ENCODE assay signal across 14 cellular contexts in genomic region chr6:135196739-135197510, GRCh38. TPM values are rescaled to one million over a fixed set of nuclear protein-coding genes. Genes with fewer than 3 reads are reported as not detected.
DNase-seq lines count a peak whose midpoint lies in the region; ATAC-seq and TF ChIP-seq lines count a peak whose summit lies in the region.
"Had no signal": no experiment of that assay in that cellular context is flagged by ENCODE, and none has a peak within 500 bp of the region (broad histone marks: within the 10 kb centered on the region; RNA-seq: fewer than 3 reads in every experiment).

No MANE protein-coding gene starts in this region.

- H3K27me3 ChIP-seq in PC-9 (ENCODE audit: insufficient read depth, low read depth): no peaks in the 10 kb centered on the region
- H3K27me3 ChIP-seq: colonic mucosa had no signal

- no peaks in the 10 kb centered on the region for H3K9me2 ChIP-seq in PC-9 (ENCODE audit: insufficient read depth)

- no peaks in the 10 kb centered on the region for H3K79me2 ChIP-seq in PC-9 (ENCODE audit: low read depth)

- peak; percentile 80 to 85 for ATAC-seq in activated T-cell treated with anti-CD3 and anti-CD28 coated beads, Interleukin-2, amount 50 U/mL, for 4 hours
- peak; percentile 48 for ATAC-seq in HG03565 (IDR thresholded peaks at IDR 0.05; ENCODE audit: unreplicated experiment)

- DNase-seq in activated T-cell treated with anti-CD3 and anti-CD28 coated beads, Interleukin-2, amount 50 U/mL, for 4 hours: no peak
- DNase-seq in activated T-cell treated with anti-CD3 and anti-CD28 coated beads, Interleukin-2, amount 50 U/mL, for 1 hour: no peak
- peak; percentile 34 for DNase-seq in stimulated activated CD4-positive, alpha-beta T cell treated with anti-CD3 and anti-CD28 coated beads, Interleukin-4, amount 100 ng/mL, for 24 hours
- DNase-seq in PC-9: no peak
- DNase-seq in GM03348 (ENCODE audit: low spot score): no peak
- DNase-seq in iPS-NIHi11 (ENCODE audit: low spot score): no peak
- DNase-seq: amygdala, colonic mucosa, occipital lobe, SHP77, T-helper 9 cell had no signal

- POLR2A ChIA-PET in PC-9 (lab: Charles Lee; ENCODE audit: unreplicated experiment): no interaction called here

- BruUV-seq in PC-9 (replicated peaks; lab: Mats Ljungman, UMichigan): no TSS peak

- no peak overlapping the region for H3K4me2 ChIP-seq in PC-9

- TF ChIP-seq CTCF in PC-9 (conservative IDR thresholded peaks at IDR 0.05): no peak

- H3K4me1 ChIP-seq in PC-9 (replicated peaks; ENCODE audit: insufficient read depth): no peaks in the 10 kb centered on the region
- H3K4me1 ChIP-seq: colonic mucosa had no signal

- H3F3A ChIP-seq in PC-9 (ENCODE audit: insufficient read depth, low read depth): no peaks in the 10 kb centered on the region

- H3K27ac Mint-ChIP-seq in activated naive CD4-positive, alpha-beta T cell treated with anti-CD3 and anti-CD28 coated beads, Interleukin-2, amount 50 U/mL, for 24 hours: peak overlapping the region; percentile 78

- H3K4me3 ChIP-seq in PC-9: no peak overlapping the region
- H3K4me3 ChIP-seq: colonic mucosa had no signal

- no peaks in the 10 kb centered on the region for H3K36me3 ChIP-seq in PC-9 (ENCODE audit: low read depth)

- H4K20me1 ChIP-seq in PC-9 (ENCODE audit: insufficient read depth): no peaks in the 10 kb centered on the region

- H3K27ac ChIP-seq in PC-9: no peak overlapping the region
- H3K27ac ChIP-seq: colonic mucosa, epithelial cell of prostate had no signal

- H3K27me3 Mint-ChIP-seq in activated T-cell treated with anti-CD3 and anti-CD28 coated beads, Interleukin-2, amount 50 U/mL, for 4 hours (ENCODE audit: low read depth): no peaks in the 10 kb centered on the region
- H3K27me3 Mint-ChIP-seq in activated naive CD4-positive, alpha-beta T cell treated with anti-CD3 and anti-CD28 coated beads, Interleukin-2, amount 50 U/mL, for 24 hours: no peaks in the 10 kb centered on the region

- H2AFZ ChIP-seq in PC-9: no peak overlapping the region

- no peaks in the 10 kb centered on the region for H3K9me3 Mint-ChIP-seq in activated T-cell treated with anti-CD3 and anti-CD28 coated beads, Interleukin-2, amount 50 U/mL, for 4 hours
- H3K9me3 Mint-ChIP-seq in activated naive CD4-positive, alpha-beta T cell treated with anti-CD3 and anti-CD28 coated beads, Interleukin-2, amount 50 U/mL, for 24 hours: no peaks in the 10 kb centered on the region

- H3K4me3 Mint-ChIP-seq in activated T-cell treated with anti-CD3 and anti-CD28 coated beads, Interleukin-2, amount 50 U/mL, for 4 hours: peak overlapping the region; percentile 4
- H3K4me3 Mint-ChIP-seq in activated naive CD4-positive, alpha-beta T cell treated with anti-CD3 and anti-CD28 coated beads, Interleukin-2, amount 50 U/mL, for 24 hours: peak overlapping the region; percentile 19

- H3K4me1 Mint-ChIP-seq in activated T-cell treated with anti-CD3 and anti-CD28 coated beads, Interleukin-2, amount 50 U/mL, for 4 hours (ENCODE audit: low read depth): peaks cover 17% of the 10 kb centered on the region
- H3K4me1 Mint-ChIP-seq in activated naive CD4-positive, alpha-beta T cell treated with anti-CD3 and anti-CD28 coated beads, Interleukin-2, amount 50 U/mL, for 24 hours: peaks cover 24% of the 10 kb centered on the region

- intact Hi-C loops in PC-9 (cut with micrococcal nuclease; ENCODE audit: unreplicated experiment): no loop called here

- no peaks in the 10 kb centered on the region for H3K9me3 ChIP-seq in PC-9 (ENCODE audit: insufficient read depth, low read depth)
- H3K9me3 ChIP-seq: colonic mucosa had no signal

- CTCF ChIA-PET in PC-9 (lab: Charles Lee): no interaction called here

- peaks cover 34% of the 10 kb centered on the region for H3K36me3 Mint-ChIP-seq in activated T-cell treated with anti-CD3 and anti-CD28 coated beads, Interleukin-2, amount 50 U/mL, for 4 hours (ENCODE audit: insufficient read depth)
- peaks cover 36% of the 10 kb centered on the region for H3K36me3 Mint-ChIP-seq in activated naive CD4-positive, alpha-beta T cell treated with anti-CD3 and anti-CD28 coated beads, Interleukin-2, amount 50 U/mL, for 24 hours

RNA-seq across cellular contexts. Expression of gene MYB, which starts 15.8 kb away (rescaled TPM):
- total RNA-seq in activated T-cell treated with anti-CD3 and anti-CD28 coated beads, Interleukin-2, amount 50 U/mL, for 4 hours: 10 to 100 TPM in 2 of 3 donors, 1 to 10 TPM in 1; 9.5 to 15.2 (median 13.9) TPM
- 0.95 and 1.8 TPM in 2 replicates for total RNA-seq in PC-9 (2021)
